ENCODE assay signal across 8 cellular contexts in genomic region chr2:112626604-112627059, GRCh38. TPM values are rescaled to one million over a fixed set of nuclear protein-coding genes. Genes with fewer than 3 reads are reported as not detected.
DNase-seq lines count a peak whose midpoint lies in the region; ATAC-seq and TF ChIP-seq lines count a peak whose summit lies in the region.

No MANE protein-coding gene starts in this region.

- H3K27me3 Mint-ChIP-seq in dendritic cell treated with granulocyte-macrophage colony-stimulating factor and Interleukin-4, amounts not matched to agents 40 ng/mL and 50 ng/mL, for 4 days: no peaks in the 10 kb centered on the region

- intact Hi-C loops in dendritic cell treated with granulocyte-macrophage colony-stimulating factor and Interleukin-4, amounts not matched to agents 40 ng/mL and 50 ng/mL, for 4 days (cut with micrococcal nuclease): loop anchor here (1.0 to 2.0 kb wide), 2 partner anchors 18 to 100 kb away; partner anchors contain the start of gene SLC20A1
- intact Hi-C loops in lower lobe of right lung (cut with DNase I): loop anchor here (10.0 kb wide), 1 partner anchor 58 kb away; no protein-coding TSS in a partner anchor

- DNase-seq in CD1c-positive myeloid dendritic cell (ENCODE audit: extremely low spot score): peak; percentile 55
- DNase-seq in H4 (ENCODE audit: low spot score): peak; percentile 76
- DNase-seq in NCI-H226: peak; percentile 72
- DNase-seq in activated CD4-positive, alpha-beta T cell treated with anti-CD3 and anti-CD28 coated beads, Interleukin-2, amount 50 U/mL, for 1 hour: peak; percentile 57
- DNase-seq in lower lobe of right lung: peak; percentile 72
- peak in 2 of 3 experiments; percentile 32 to 42 for DNase-seq in stimulated activated CD4-positive, alpha-beta T cell treated with anti-CD3 and anti-CD28 coated beads, TNF-alpha, amount 100 ng/mL, for 4 hours (ENCODE audit: low read depth in 3 of 3)

- H3K36me3 Mint-ChIP-seq in dendritic cell treated with granulocyte-macrophage colony-stimulating factor and Interleukin-4, amounts not matched to agents 40 ng/mL and 50 ng/mL, for 4 days (ENCODE audit: low read depth): no peaks in the 10 kb centered on the region

- H3K4me1 Mint-ChIP-seq in dendritic cell treated with granulocyte-macrophage colony-stimulating factor and Interleukin-4, amounts not matched to agents 40 ng/mL and 50 ng/mL, for 4 days (ENCODE audit: low read depth): peaks cover 72% of the 10 kb centered on the region

- no peaks in the 10 kb centered on the region for H3K36me3 ChIP-seq in lower lobe of right lung

- no peaks in the 10 kb centered on the region for H3K9me3 ChIP-seq in lower lobe of right lung

- ATAC-seq in lower lobe of right lung (peak; percentile 83 to 84), GM21515 (IDR thresholded peaks at IDR 0.05; ENCODE audit: unreplicated experiment) (no peak)

- peak overlapping the region; percentile 76 for H3K27ac ChIP-seq in lower lobe of right lung

- TF ChIP-seq CTCF in lower lobe of right lung (IDR thresholded peaks at IDR 0.05): peak; percentile 84

- peak overlapping the region; percentile 12 for H3K4me3 ChIP-seq in lower lobe of right lung

- no peak overlapping the region for H3K4me3 Mint-ChIP-seq in dendritic cell treated with granulocyte-macrophage colony-stimulating factor and Interleukin-4, amounts not matched to agents 40 ng/mL and 50 ng/mL, for 4 days

- no peaks in the 10 kb centered on the region for H3K9me3 Mint-ChIP-seq in dendritic cell treated with granulocyte-macrophage colony-stimulating factor and Interleukin-4, amounts not matched to agents 40 ng/mL and 50 ng/mL, for 4 days

- peaks cover 38% of the 10 kb centered on the region for H3K4me1 ChIP-seq in lower lobe of right lung

- no peaks in the 10 kb centered on the region for H3K27me3 ChIP-seq in lower lobe of right lung (ENCODE audit: low read depth)

- peak overlapping the region; percentile 75 for H3K27ac Mint-ChIP-seq in dendritic cell treated with granulocyte-macrophage colony-stimulating factor and Interleukin-4, amounts not matched to agents 40 ng/mL and 50 ng/mL, for 4 days

RNA-seq across cellular contexts. Expression of gene SLC20A1, which starts 19.1 kb away (rescaled TPM):
- 54.2 and 57.2 TPM in 2 replicates for total RNA-seq in H4 (2014; rRNA removed; shearing (Covaris generic))
- total RNA-seq in lower lobe of right lung: 43.5 TPM

RNA-seq across cellular contexts. Expression of gene CHCHD5, which starts 42.2 kb away (rescaled TPM):
- total RNA-seq in H4 (2014; rRNA removed; shearing (Covaris generic)): 23.6 and 38.6 TPM in 2 replicates
- total RNA-seq in lower lobe of right lung: 23.0 TPM
